ENCODE assay signal across 10 cellular contexts in the genomic region with DNA sequence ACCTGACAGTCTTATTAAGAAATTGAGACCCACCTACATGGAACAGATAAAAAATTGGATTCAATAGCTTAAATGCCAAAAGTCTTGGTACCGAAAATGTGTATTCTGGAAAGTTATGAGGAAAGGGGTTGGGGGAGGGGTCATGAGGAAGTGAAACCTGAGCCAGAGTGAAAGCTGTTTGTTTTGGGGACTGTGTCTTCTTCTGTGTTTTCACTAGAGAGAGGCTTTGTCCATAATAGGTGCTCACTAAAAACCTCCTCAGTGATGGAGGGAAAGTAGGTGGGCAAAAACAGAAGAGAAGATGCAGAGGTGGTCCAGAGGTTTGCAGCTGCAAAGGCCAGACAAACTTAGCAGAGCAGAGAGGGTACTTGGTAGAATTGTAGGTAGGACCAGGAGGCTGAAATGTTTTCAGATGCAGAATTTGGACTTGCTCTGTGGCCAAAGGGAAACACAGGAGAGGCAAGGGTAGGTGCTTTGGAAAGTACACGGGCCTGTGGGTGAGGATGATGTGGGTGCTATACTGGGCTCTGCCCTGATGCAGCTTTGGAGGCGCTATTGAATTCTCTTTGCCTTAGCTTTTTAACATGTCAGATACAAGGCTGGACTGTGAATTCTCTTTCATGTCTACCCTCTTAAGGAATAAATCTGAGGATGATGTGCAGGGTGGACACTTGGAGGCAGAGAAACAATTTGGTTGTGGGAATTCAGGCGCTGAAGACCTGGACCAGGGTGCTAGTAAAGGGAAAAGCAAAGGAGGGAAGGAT.
A peak's percentile ranks its signal among the peaks of the same experiment; 100 is the strongest.
DNase-seq lines count a peak whose midpoint lies in the region; ATAC-seq and TF ChIP-seq lines count a peak whose summit lies in the region.
"Had no signal": no experiment of that assay in that cellular context is flagged by ENCODE, and none has a peak within 500 bp of the region (broad histone marks: within the 10 kb centered on the region; RNA-seq: fewer than 3 reads in every experiment).

No MANE protein-coding gene starts in this region.

- H3K4me2 ChIP-seq in GM23248 (ENCODE audit: unreplicated experiment), result no peak overlapping the region

- in situ Hi-C loops in GM23248 (cut with MboI), result no loop called here

- H2AFZ ChIP-seq in GM23248, result no peak overlapping the region

- H3K9me2 ChIP-seq in GM23248 (ENCODE audit: insufficient read depth), result no peaks in the 10 kb centered on the region

- WGBS in GM23248 (ENCODE audit: low coverage in 1 of 2, low lambda C conversion rate in 2 of 2, missing lambda C conversion rate in 2 of 2), 2 experiments, result 94 to 98% methylated on average over 4 of the region's 4 CpGs

- no peaks in the 10 kb centered on the region for H3K79me2 ChIP-seq in GM23248 (ENCODE audit: insufficient read depth)

- no peak for ATAC-seq in HG03442 (IDR thresholded peaks at IDR 0.05; ENCODE audit: unreplicated experiment)
- no peak for ATAC-seq in GM18520 (IDR thresholded peaks at IDR 0.05; ENCODE audit: unreplicated experiment)

- no peaks in the 10 kb centered on the region for H3K36me3 ChIP-seq in GM23248 (ENCODE audit: low read depth)
- H3K36me3 ChIP-seq: right lobe of liver had no signal

- DNase-seq in GM23248 (no peak), RPMI8226 (peak; percentile 36), iPS-NIHi7 (ENCODE audit: extremely low spot score) (peak; percentile 41), NCI-H526 treated with DMSO at 0.1 percent for 48 hours (lab: John Stamatoyannopoulos, UW) (no peak), NCI-H1417 treated with DMSO at 0.1 percent for 48 hours (lab: John Stamatoyannopoulos, UW) (no peak)
- DNase-seq: activated gamma-delta T cell treated with Interleukin-2 at 50 U/mL for 16 hours, right lobe of liver had no signal

- no peaks in the 10 kb centered on the region for H3K27me3 ChIP-seq in GM23248 (replicated peaks; ENCODE audit: insufficient read depth)
- H3K27me3 ChIP-seq: right lobe of liver had no signal

- peaks cover 33% of the 10 kb centered on the region for H3F3A ChIP-seq in GM23248 (ENCODE audit: insufficient read depth)

- H3K4me3 ChIP-seq in GM23248, result no peak overlapping the region
- H3K4me3 ChIP-seq: right lobe of liver had no signal

- no peaks in the 10 kb centered on the region for H4K20me1 ChIP-seq in GM23248 (ENCODE audit: insufficient read depth)

- peaks cover 27% of the 10 kb centered on the region for H3K4me1 ChIP-seq in GM23248 (ENCODE audit: insufficient read depth)

- H3K27ac ChIP-seq in C4-2B (peak overlapping the region; percentile 63; the same call in 1 of the 2 replicates), GM23248 (peak overlapping the region; percentile 81; the same call in 1 of the 2 replicates)
- H3K27ac ChIP-seq: right lobe of liver had no signal

- TF ChIP-seq CTCF in C4-2B (conservative IDR thresholded peaks at IDR 0.05), result no peak; the same call in 1 of the 2 replicates

- no peaks in the 10 kb centered on the region for H3K9me3 ChIP-seq in GM23248 (ENCODE audit: low read depth)
- H3K9me3 ChIP-seq: right lobe of liver had no signal

- no peak overlapping the region for H3K9ac ChIP-seq in GM23248

Comparison
In these comparisons a context has a peak if more than half of its experiments do, and no peak if none do; other contexts are left out.
1. DNase-seq: peak in RPMI8226 (single experiment) and iPS-NIHi7 (single experiment); none in GM23248 (single experiment), NCI-H526 treated with DMSO at 0.1 percent for 48 hours (single experiment) and NCI-H1417 treated with DMSO at 0.1 percent for 48 hours (single experiment).